ENCODE assay signal across 28 cellular contexts in the genomic region with DNA sequence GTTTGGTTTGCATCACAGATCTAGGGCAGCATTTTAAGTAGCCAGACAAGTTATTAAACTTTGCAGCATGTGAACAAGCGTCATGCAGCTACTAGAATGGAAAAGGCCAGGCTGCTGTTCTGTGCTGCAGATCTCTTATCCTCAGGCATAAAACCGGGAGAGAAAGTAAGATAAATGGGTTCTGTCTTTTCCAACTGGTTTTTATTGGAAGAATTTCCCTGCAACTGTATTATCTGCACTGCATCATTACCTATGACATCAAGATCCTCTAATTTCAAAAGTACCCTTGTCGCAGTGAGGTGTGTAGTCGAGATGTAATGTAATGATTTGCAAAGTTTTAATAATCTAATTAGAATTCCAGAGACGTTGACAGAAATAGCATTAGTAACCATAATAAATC.
"Had no signal": no experiment of that assay in that cellular context is flagged by ENCODE, and none has a peak within 500 bp of the region (broad histone marks: within the 10 kb centered on the region; RNA-seq: fewer than 3 reads in every experiment).

No MANE protein-coding gene starts in this region.

- H3K36me3 Mint-ChIP-seq: activated naive CD4-positive, alpha-beta T cell treated with anti-CD3 and anti-CD28 coated beads, Interleukin-2, amount 10 ng/mL, durations not matched to agents 7 days and 5 days; activated naive CD4-positive, alpha-beta T cell treated with anti-CD3 and anti-CD28 coated beads, Interleukin-2, amount 50 U/mL, for 72 hours; activated naive CD8-positive, alpha-beta T cell treated with anti-CD3 and anti-CD28 coated beads, Interleukin-2, amount 10 ng/mL, durations not matched to agents 7 days and 5 days had no signal

- H3K27me3 ChIP-seq: body of pancreas, esophagus squamous epithelium had no signal

- H3K9me3 ChIP-seq: body of pancreas, esophagus squamous epithelium had no signal

- H3K4me1 Mint-ChIP-seq: activated CD4-positive, alpha-beta memory T cell treated with anti-CD3 and anti-CD28 coated beads, Interleukin-2, amount 10 ng/mL, durations not matched to agents 7 days and 5 days; activated CD4-positive, alpha-beta T cell treated with anti-CD3 and anti-CD28 coated beads for 36 hours; activated CD4-positive, alpha-beta T cell treated with anti-CD3 and anti-CD28 coated beads, Interleukin-2, amount 10 ng/mL, durations not matched to agents 24 days and 14 days; activated naive CD4-positive, alpha-beta T cell treated with anti-CD3 and anti-CD28 coated beads, Interleukin-2, amount 10 ng/mL, durations not matched to agents 7 days and 5 days; activated naive CD8-positive, alpha-beta T cell treated with anti-CD3 and anti-CD28 coated beads, Interleukin-2, amount 10 ng/mL, durations not matched to agents 7 days and 5 days had no signal

- H3K27ac ChIP-seq: body of pancreas, epithelial cell of prostate had no signal

- ATAC-seq: activated CD4-positive, alpha-beta T cell treated with anti-CD3 and anti-CD28 coated beads for 36 hours; activated naive CD4-positive, alpha-beta T cell treated with anti-CD3 and anti-CD28 coated beads, Interleukin-2, amount 50 U/mL, for 72 hours; activated T-cell treated with anti-CD3 and anti-CD28 coated beads, Interleukin-2, amount 50 U/mL, for 72 hours; body of pancreas; effector memory CD8-positive, alpha-beta T cell had no signal

- FAIRE-seq: colon had no signal

- H3K4me1 ChIP-seq: body of pancreas had no signal

- H3K36me3 ChIP-seq: esophagus squamous epithelium had no signal

- H3K4me3 Mint-ChIP-seq: activated CD4-positive, alpha-beta memory T cell treated with anti-CD3 and anti-CD28 coated beads, Interleukin-2, amount 10 ng/mL, durations not matched to agents 7 days and 5 days; activated CD4-positive, alpha-beta T cell treated with anti-CD3 and anti-CD28 coated beads for 36 hours; activated CD4-positive, alpha-beta T cell treated with anti-CD3 and anti-CD28 coated beads, Interleukin-2, amount 10 ng/mL, durations not matched to agents 24 days and 14 days; activated naive CD4-positive, alpha-beta T cell treated with anti-CD3 and anti-CD28 coated beads, Interleukin-2, amount 10 ng/mL, durations not matched to agents 7 days and 5 days; activated naive CD8-positive, alpha-beta T cell treated with anti-CD3 and anti-CD28 coated beads, Interleukin-2, amount 10 ng/mL, durations not matched to agents 7 days and 5 days; activated T-cell treated with anti-CD3 and anti-CD28 coated beads, Interleukin-2, amount 50 U/mL, for 24 hours; activated T-cell treated with anti-CD3 and anti-CD28 coated beads, Interleukin-2, amount 50 U/mL, for 72 hours; effector memory CD8-positive, alpha-beta T cell had no signal

- H3K4me3 ChIP-seq: body of pancreas, esophagus squamous epithelium had no signal

- DNase-seq: activated CD4-positive, alpha-beta memory T cell treated with anti-CD3 and anti-CD28 coated beads, Interleukin-2, amount 10 ng/mL, durations not matched to agents 7 days and 5 days; activated CD4-positive, alpha-beta T cell treated with anti-CD3 and anti-CD28 coated beads for 36 hours; activated CD4-positive, alpha-beta T cell treated with anti-CD3 and anti-CD28 coated beads, Interleukin-2, amount 10 ng/mL, durations not matched to agents 24 days and 14 days; activated CD4-positive, CD25-positive, alpha-beta regulatory T cell; activated CD4-positive, CD25-positive, alpha-beta regulatory T cell treated with anti-CD3 and anti-CD28 coated beads, Interleukin-2, amount 50 U/mL, for 72 hours; activated CD8-positive, alpha-beta memory T cell treated with anti-CD3 and anti-CD28 coated beads, Interleukin-2, amount 50 U/mL, for 48 hours; activated gamma-delta T cell; activated naive CD4-positive, alpha-beta T cell; activated naive CD4-positive, alpha-beta T cell treated with anti-CD3 and anti-CD28 coated beads, Interleukin-2, amount 10 ng/mL, durations not matched to agents 7 days and 5 days; activated naive CD8-positive, alpha-beta T cell treated with anti-CD3 and anti-CD28 coated beads, Interleukin-2, amount 10 ng/mL, durations not matched to agents 7 days and 5 days; activated T-cell treated with anti-CD3 and anti-CD28 coated beads for 4 hours; activated T-cell treated with anti-CD3 and anti-CD28 coated beads, Interleukin-2, amount 50 U/mL, for 24 hours; activated T-cell treated with anti-CD3 and anti-CD28 coated beads, Interleukin-2, amount 50 U/mL, for 72 hours; amniotic stem cell; anterior cingulate cortex; body of pancreas; caudate nucleus; cortex of kidney; dermis blood vessel endothelial cell; effector CD4-positive, alpha-beta T cell; effector memory CD8-positive, alpha-beta T cell; esophagus squamous epithelium; foreskin melanocyte; head of caudate nucleus; T-helper 2 cell had no signal

- H3K27me3 Mint-ChIP-seq: activated CD4-positive, alpha-beta memory T cell treated with anti-CD3 and anti-CD28 coated beads, Interleukin-2, amount 10 ng/mL, durations not matched to agents 7 days and 5 days; activated naive CD4-positive, alpha-beta T cell treated with anti-CD3 and anti-CD28 coated beads, Interleukin-2, amount 10 ng/mL, durations not matched to agents 7 days and 5 days; effector memory CD8-positive, alpha-beta T cell had no signal

- H3K27ac Mint-ChIP-seq: activated CD4-positive, alpha-beta memory T cell treated with anti-CD3 and anti-CD28 coated beads, Interleukin-2, amount 10 ng/mL, durations not matched to agents 7 days and 5 days; activated CD4-positive, alpha-beta T cell treated with anti-CD3 and anti-CD28 coated beads for 36 hours; activated CD4-positive, alpha-beta T cell treated with anti-CD3 and anti-CD28 coated beads, Interleukin-2, amount 10 ng/mL, durations not matched to agents 24 days and 14 days; activated naive CD4-positive, alpha-beta T cell treated with anti-CD3 and anti-CD28 coated beads, Interleukin-2, amount 10 ng/mL, durations not matched to agents 7 days and 5 days; activated naive CD4-positive, alpha-beta T cell treated with anti-CD3 and anti-CD28 coated beads, Interleukin-2, amount 50 U/mL, for 72 hours; activated naive CD8-positive, alpha-beta T cell treated with anti-CD3 and anti-CD28 coated beads, Interleukin-2, amount 10 ng/mL, durations not matched to agents 7 days and 5 days; activated T-cell treated with anti-CD3 and anti-CD28 coated beads, Interleukin-2, amount 50 U/mL, for 24 hours; activated T-cell treated with anti-CD3 and anti-CD28 coated beads, Interleukin-2, amount 50 U/mL, for 72 hours; effector memory CD8-positive, alpha-beta T cell had no signal

- H3K9me3 Mint-ChIP-seq: activated CD4-positive, alpha-beta memory T cell treated with anti-CD3 and anti-CD28 coated beads, Interleukin-2, amount 10 ng/mL, durations not matched to agents 7 days and 5 days; activated CD4-positive, alpha-beta T cell treated with anti-CD3 and anti-CD28 coated beads, Interleukin-2, amount 10 ng/mL, durations not matched to agents 24 days and 14 days; activated naive CD4-positive, alpha-beta T cell treated with anti-CD3 and anti-CD28 coated beads, Interleukin-2, amount 10 ng/mL, durations not matched to agents 7 days and 5 days; activated naive CD8-positive, alpha-beta T cell treated with anti-CD3 and anti-CD28 coated beads, Interleukin-2, amount 10 ng/mL, durations not matched to agents 7 days and 5 days; activated T-cell treated with anti-CD3 and anti-CD28 coated beads, Interleukin-2, amount 50 U/mL, for 24 hours had no signal
